9 cellular contexts compared by ENCODE assay signal in the genomic region with DNA sequence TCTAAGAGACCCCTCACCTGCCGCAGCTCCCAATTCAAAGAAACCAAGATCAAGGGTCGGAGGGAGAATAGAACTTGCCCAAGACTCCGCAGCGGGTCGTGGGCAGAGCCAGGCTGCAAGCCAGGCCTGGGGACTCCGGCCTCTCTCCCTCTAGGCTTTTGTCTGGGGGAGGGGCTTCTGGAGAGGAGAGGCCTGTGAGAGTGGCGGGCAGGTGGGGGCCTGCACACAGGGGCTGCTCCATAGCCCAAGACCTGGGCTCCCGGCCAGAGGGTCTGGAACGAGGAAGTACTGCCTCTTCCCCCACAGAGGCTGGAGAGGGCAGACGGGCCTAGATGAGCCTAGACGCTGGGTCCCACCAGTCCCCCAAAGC. TPM values are rescaled to one million over a fixed set of nuclear protein-coding genes. Genes with fewer than 3 reads are reported as not detected.
DNase-seq lines count a peak whose midpoint lies in the region; ATAC-seq, FAIRE-seq and TF ChIP-seq lines count a peak whose summit lies in the region.
"Had no signal": no experiment of that assay in that cellular context is flagged by ENCODE, and none has a peak within 500 bp of the region (broad histone marks: within the 10 kb centered on the region; RNA-seq: fewer than 3 reads in every experiment).

No MANE protein-coding gene starts in this region.

- H3K14ac ChIP-seq in trophoblast cell (ENCODE audit: low read length), result no peak overlapping the region

- peaks cover 4 to 28% of the 10 kb centered on the region in 2 donors for H3K4me1 ChIP-seq in esophagus (ENCODE audit: control insufficient read depth in 2 of 2, insufficient read depth in 2 of 2, low read length in 1 of 2)
- peaks cover 13% of the 10 kb centered on the region in 2 experiments for H3K4me1 ChIP-seq in trophoblast cell (ENCODE audit: control insufficient read depth in 1 of 2, insufficient read depth in 2 of 2, low read length in 2 of 2)

- no peak overlapping the region for H4K12ac ChIP-seq in trophoblast cell (ENCODE audit: low read depth, low read length)

- no peak for TF ChIP-seq POLR2A in GM12892 (IDR thresholded peaks at IDR 0.05; ENCODE audit: low read depth, low read length)

- H3K79me2 ChIP-seq in trophoblast cell (ENCODE audit: control insufficient read depth, insufficient read depth, low read length, poor library complexity), result no peaks in the 10 kb centered on the region

- no peak overlapping the region for H3K9ac ChIP-seq in trophoblast cell (ENCODE audit: low read length)

- H2BK120ac ChIP-seq in trophoblast cell (ENCODE audit: insufficient read depth, low read length, poor library complexity), result no peak overlapping the region

- H3K27ac ChIP-seq in esophagus (ENCODE audit: low read depth in 2 of 2, low read length in 1 of 2) (peak overlapping the region; percentile 80 to 92), trophoblast cell (ENCODE audit: low read depth, low read length) (no peak overlapping the region)

- no peak overlapping the region for H2BK5ac ChIP-seq in trophoblast cell (ENCODE audit: low read depth, low read length, poor library complexity)

- peak overlapping the region; percentile 35 for H2AFZ ChIP-seq in trophoblast cell (ENCODE audit: insufficient read depth, low read length, poor library complexity)

- no peak overlapping the region for H3K18ac ChIP-seq in trophoblast cell (ENCODE audit: low read length)

- no peak for ATAC-seq in GM18867 (IDR thresholded peaks at IDR 0.05; ENCODE audit: unreplicated experiment)

- H4K91ac ChIP-seq in trophoblast cell (ENCODE audit: low read depth, low read length), result no peak overlapping the region

- 26 to 36% methylated on average over 11 of the region's 11 CpGs for WGBS in esophagus, 2 donors
- whole genome bisulfite sequencing in trophoblast cell (ENCODE audit: extremely low coverage, insufficient coverage, insufficient read length), result no CpG with 5 or more reads among the region's 11 CpGs

- no peak overlapping the region for H2AK5ac ChIP-seq in trophoblast cell (ENCODE audit: low read length)

- no peaks in the 10 kb centered on the region for H3K27me3 ChIP-seq in esophagus (ENCODE audit: control insufficient read depth in 1 of 2, insufficient read depth in 2 of 2, low read length in 2 of 2)
- no peaks in the 10 kb centered on the region for H3K27me3 ChIP-seq in trophoblast cell (ENCODE audit: insufficient read depth, low read length)

- peaks cover 5% of the 10 kb centered on the region for H3K79me1 ChIP-seq in trophoblast cell (ENCODE audit: low read length)

- H3K9me3 ChIP-seq in esophagus (ENCODE audit: control insufficient read depth in 2 of 2, insufficient read depth in 1 of 2, low read depth in 1 of 2, low read length in 1 of 2), result no peaks in the 10 kb centered on the region
- no peaks in the 10 kb centered on the region for H3K9me3 ChIP-seq in trophoblast cell (ENCODE audit: insufficient read depth, low read depth, low read length)

- H3K4me3 ChIP-seq in esophagus (ENCODE audit: low read depth in 1 of 2, low read length in 2 of 2), result peak overlapping the region; percentile 2 to 17
- H3K4me3 ChIP-seq in trophoblast cell (ENCODE audit: low read depth, low read length), result no peak overlapping the region

- H3K4ac ChIP-seq in trophoblast cell (ENCODE audit: low read depth, low read length), result no peak overlapping the region

- H3K36me3 ChIP-seq in esophagus (ENCODE audit: control insufficient read depth in 2 of 2, insufficient read depth in 2 of 2, low read length in 1 of 2), result peaks cover 0 to 3% of the 10 kb centered on the region in 2 donors
- no peaks in the 10 kb centered on the region for H3K36me3 ChIP-seq in trophoblast cell (ENCODE audit: control insufficient read depth in 1 of 2, insufficient read depth in 2 of 2, low read length in 2 of 2)

- DNase-seq in GF-D8 (lab: John Stamatoyannopoulos, UW), result peak; percentile 82
- DNase-seq in SKM-1 treated with dmso at 0.1 percent for 144 hours (lab: John Stamatoyannopoulos, UW; ENCODE audit: unreplicated experiment), result peak; percentile 50
- no peak for DNase-seq in trophoblast cell
- DNase-seq in GM12892 (ENCODE audit: insufficient read length), result no peak
- no peak for DNase-seq in NCI-H226
- DNase-seq in pons (ENCODE audit: low spot score), result no peak
- DNase-seq: NCI-H1694 treated with DMSO at 0.1 percent for 48 hours had no signal

- no peak for FAIRE-seq in GM12892 (lab: Jason Lieb, UNC)

- no peak overlapping the region for H3K4me2 ChIP-seq in trophoblast cell (ENCODE audit: low read length)

- H3K23ac ChIP-seq in trophoblast cell (ENCODE audit: low read length), result no peak overlapping the region

- no peak overlapping the region for H4K8ac ChIP-seq in trophoblast cell (ENCODE audit: low read depth, low read length)

- H2BK12ac ChIP-seq in trophoblast cell (ENCODE audit: low read length), result no peak overlapping the region

RNA-seq across cellular contexts. Expression of gene ST6GALNAC6, which starts 5.1 kb away (rescaled TPM):
- polyA plus RNA-seq in esophagus, result 10 to 100 TPM; 21.8 to 23.6 TPM
- polyA plus RNA-seq in trophoblast cell (2013), result 9.1 and 10.5 TPM in 2 replicates
- 25.3 TPM for polyA plus RNA-seq in GM12892 (2012; ENCODE audit: missing spikeins)

RNA-seq across cellular contexts. Expression of gene ST6GALNAC4, which starts 12.3 kb away (rescaled TPM):
- 10 to 100 TPM in 1 of 2 donors, 1 to 10 TPM in 1; 4.6 to 15.3 TPM for polyA plus RNA-seq in esophagus
- polyA plus RNA-seq in trophoblast cell (2013), result 5.3 and 5.4 TPM in 2 replicates
- 17.0 TPM for polyA plus RNA-seq in GM12892 (2012; ENCODE audit: missing spikeins)

RNA-seq across cellular contexts. Expression of gene PIP5KL1, which starts 26.1 kb away (rescaled TPM):
- 1 to 10 TPM; 2.7 to 4.8 TPM for polyA plus RNA-seq in esophagus
- polyA plus RNA-seq in trophoblast cell (2013), result 2.9 and 3.3 TPM in 2 replicates
- polyA plus RNA-seq in GM12892 (2012; ENCODE audit: missing spikeins), result 0.36 TPM

RNA-seq across cellular contexts. Expression of gene AK1, which starts 27.0 kb away (rescaled TPM):
- polyA plus RNA-seq in esophagus, result 10 to 100 TPM; 51.7 to 68.4 TPM
- polyA plus RNA-seq in trophoblast cell (2013), result 33.2 and 34.2 TPM in 2 replicates
- polyA plus RNA-seq in GM12892 (2012; ENCODE audit: missing spikeins), result 10.7 TPM

RNA-seq across cellular contexts. Expression of gene DPM2, which starts 33.2 kb away (rescaled TPM):
- polyA plus RNA-seq in esophagus, result 10 to 100 TPM; 25.2 to 28.2 TPM
- 27.7 and 31.0 TPM in 2 replicates for polyA plus RNA-seq in trophoblast cell (2013)
- 26.4 TPM for polyA plus RNA-seq in GM12892 (2012; ENCODE audit: missing spikeins)

Comparison
In these comparisons a context has a peak if more than half of its experiments do, and no peak if none do; other contexts are left out.
1. DNase-seq: peak in GF-D8 (single experiment) and SKM-1 treated with dmso at 0.1 percent for 144 hours (single experiment); none in trophoblast cell (0 of 2), GM12892 (single experiment), NCI-H226 (single experiment) and pons (single experiment).